Comparison of ENCODE assay signal across 24 cellular contexts in the genomic region with DNA sequence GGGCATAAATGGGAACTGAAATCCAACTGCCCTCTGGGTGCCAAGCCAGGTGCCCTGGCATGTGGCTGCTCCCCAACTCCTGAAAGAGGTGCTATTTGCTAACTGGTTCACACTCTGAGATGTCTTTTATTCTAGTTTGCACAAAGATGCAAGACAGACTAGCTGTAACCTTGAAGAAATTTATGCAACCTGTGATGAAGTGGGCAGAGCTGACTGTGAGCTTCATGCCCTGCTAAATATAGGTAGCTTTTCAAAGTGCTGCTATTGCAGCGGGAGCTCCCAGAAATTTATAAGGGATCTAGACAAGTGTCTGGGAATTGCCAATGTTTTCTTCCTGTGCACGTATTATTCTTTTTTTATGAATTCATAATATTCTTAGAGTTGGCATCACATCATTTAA.
"Had no signal": no experiment of that assay in that cellular context is flagged by ENCODE, and none has a peak within 500 bp of the region (broad histone marks: within the 10 kb centered on the region; RNA-seq: fewer than 3 reads in every experiment).

No MANE protein-coding gene starts in this region.

- H3K27me3 Mint-ChIP-seq: dendritic cell treated with granulocyte-macrophage colony-stimulating factor and Interleukin-4, amounts not matched to agents 40 ng/mL and 50 ng/mL, for 4 days; effector memory CD8-positive, alpha-beta T cell had no signal

- H3K27me3 ChIP-seq: colonic mucosa, dorsolateral prefrontal cortex, esophagus muscularis mucosa, esophagus squamous epithelium, foreskin keratinocyte, gastrocnemius medialis, gastroesophageal sphincter, heart left ventricle, heart right ventricle had no signal

- H3K36me3 ChIP-seq: colonic mucosa, esophagus muscularis mucosa, esophagus squamous epithelium, gastrocnemius medialis, gastroesophageal sphincter, heart left ventricle, heart right ventricle had no signal

- DNase-seq: colonic mucosa; cortex of kidney; dermis blood vessel endothelial cell; dorsolateral prefrontal cortex; effector CD4-positive, alpha-beta T cell; effector CD8-positive, alpha-beta T cell; effector memory CD4-positive, alpha-beta T cell; effector memory CD8-positive, alpha-beta T cell; endodermal cell; erythroblast; esophagus squamous epithelium; foreskin fibroblast; foreskin keratinocyte; foreskin melanocyte; gastrocnemius medialis; glutamatergic neuron; heart left ventricle; heart right ventricle had no signal

- H3K27ac ChIP-seq: colonic mucosa, coronary artery, dorsolateral prefrontal cortex, epithelial cell of prostate, esophagus muscularis mucosa, esophagus squamous epithelium, foreskin keratinocyte, gastrocnemius medialis, gastroesophageal sphincter, heart left ventricle, heart right ventricle had no signal

- H3K4me3 Mint-ChIP-seq: dendritic cell treated with granulocyte-macrophage colony-stimulating factor and Interleukin-4, amounts not matched to agents 40 ng/mL and 50 ng/mL, for 4 days; effector memory CD8-positive, alpha-beta T cell; endodermal cell had no signal

- H3K4me1 ChIP-seq: colonic mucosa, esophagus muscularis mucosa, esophagus squamous epithelium, foreskin keratinocyte, gastrocnemius medialis, gastroesophageal sphincter, heart left ventricle, heart right ventricle had no signal

- H3K4me3 ChIP-seq: colonic mucosa, coronary artery, dorsolateral prefrontal cortex, esophagus muscularis mucosa, esophagus squamous epithelium, gastrocnemius medialis, gastroesophageal sphincter, heart left ventricle, heart right ventricle had no signal

- H3K4me1 Mint-ChIP-seq: endodermal cell had no signal

- H3K27ac Mint-ChIP-seq: dendritic cell treated with granulocyte-macrophage colony-stimulating factor and Interleukin-4, amounts not matched to agents 40 ng/mL and 50 ng/mL, for 4 days; effector memory CD8-positive, alpha-beta T cell; endodermal cell had no signal

- ATAC-seq: effector memory CD8-positive, alpha-beta T cell; esophagus mucosa; foreskin keratinocyte; gastrocnemius medialis; gastroesophageal sphincter; heart left ventricle; heart right ventricle had no signal

- H3K9me3 Mint-ChIP-seq: endodermal cell had no signal
